ENCODE assay signal across 19 cellular contexts in the genomic region with DNA sequence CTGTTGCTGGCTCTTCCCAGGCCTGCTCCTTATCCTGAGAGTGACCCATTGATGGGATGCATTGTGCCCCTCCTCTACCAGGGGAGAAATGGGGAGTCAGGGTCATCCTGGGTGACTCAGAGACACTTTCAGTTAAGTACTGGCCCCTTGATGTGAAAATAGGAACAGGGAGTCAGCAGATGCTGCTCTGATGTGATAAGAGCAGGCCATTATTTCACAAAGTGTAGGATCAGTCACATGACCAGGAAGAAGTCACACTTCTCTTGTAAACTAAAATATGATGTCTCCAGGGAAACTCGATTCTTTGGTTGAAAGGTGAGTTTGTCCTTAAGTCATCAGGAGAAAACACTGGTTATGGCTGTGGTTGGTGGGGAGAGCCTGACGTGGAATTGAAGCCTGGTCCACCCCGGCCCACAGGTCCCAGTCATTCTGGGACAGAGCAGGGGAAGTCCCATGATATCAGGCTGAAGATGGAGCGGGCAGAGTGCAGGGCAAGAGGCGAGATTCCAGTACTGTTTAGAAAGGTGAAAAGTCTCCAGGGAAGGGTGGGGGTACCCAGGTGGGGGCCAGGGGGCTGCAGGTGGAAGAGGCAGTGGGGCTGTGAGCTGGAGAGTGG.
A peak's percentile ranks its signal among the peaks of the same experiment; 100 is the strongest.
DNase-seq lines count a peak whose midpoint lies in the region; ATAC-seq and TF ChIP-seq lines count a peak whose summit lies in the region.
"Had no signal": no experiment of that assay in that cellular context is flagged by ENCODE, and none has a peak within 500 bp of the region (broad histone marks: within the 10 kb centered on the region; RNA-seq: fewer than 3 reads in every experiment).

No MANE protein-coding gene starts in this region.

- intact Hi-C loops in naive thymus-derived CD4-positive, alpha-beta T cell (cut with micrococcal nuclease): no loop called here

- no peak for TF ChIP-seq CTCF in GM10248 (IDR thresholded peaks at IDR 0.05; ENCODE audit: control extremely low read depth, extremely low read depth, low read depth, missing control alignments)
- TF ChIP-seq CTCF in OCI-LY3 (IDR thresholded peaks at IDR 0.05; ENCODE audit: low read depth, low read length): no peak

- H3K79me2 ChIP-seq in OCI-LY3 (ENCODE audit: low read length): no peaks in the 10 kb centered on the region

- H4K20me1 ChIP-seq in BLaER1 (no peaks in the 10 kb centered on the region), OCI-LY3 (ENCODE audit: insufficient read depth, low read length) (no peaks in the 10 kb centered on the region)

- H3K36me3 Mint-ChIP-seq in naive thymus-derived CD4-positive, alpha-beta T cell: no peaks in the 10 kb centered on the region
- H3K36me3 Mint-ChIP-seq: brain; CD14-positive monocyte; natural killer cell treated with Interleukin-12 subunit alpha and Interleukin-12 subunit beta and Interleukin-15 and Interleukin-18, amount 100 ng/mL, for 72 hours had no signal

- peaks cover 0 to 6% (median 0%) of the 10 kb centered on the region in 7 donors for H3K4me1 Mint-ChIP-seq in naive thymus-derived CD4-positive, alpha-beta T cell

- H3K4me2 ChIP-seq in BLaER1 (peak overlapping the region; percentile 53), OCI-LY3 (ENCODE audit: low read length) (peak overlapping the region; percentile 76)

- H3K9me3 ChIP-seq in BLaER1 (no peaks in the 10 kb centered on the region), OCI-LY3 (ENCODE audit: insufficient read depth, low read length) (no peaks in the 10 kb centered on the region)
- H3K9me3 ChIP-seq in naive thymus-derived CD4-positive, alpha-beta T cell (ENCODE audit: control insufficient read depth in 2 of 3, low read length in 3 of 3): no peaks in the 10 kb centered on the region
- H3K9me3 ChIP-seq: ovary, SJSA1 had no signal

- peaks cover 66% of the 10 kb centered on the region for H3K4me1 ChIP-seq in BLaER1
- H3K4me1 ChIP-seq in OCI-LY3 (ENCODE audit: low read length): peaks cover 28% of the 10 kb centered on the region
- H3K4me1 ChIP-seq in naive thymus-derived CD4-positive, alpha-beta T cell (ENCODE audit: control insufficient read depth in 2 of 2, insufficient read depth in 2 of 2, low read length in 2 of 2): no peaks in the 10 kb centered on the region
- H3K4me1 ChIP-seq: SJSA1 had no signal

- H3K4me3 ChIP-seq in BLaER1 (no peak overlapping the region), OCI-LY3 (ENCODE audit: low read length) (peak overlapping the region; percentile 44)
- no peak overlapping the region for H3K4me3 ChIP-seq in naive thymus-derived CD4-positive, alpha-beta T cell (ENCODE audit: low read length)
- H3K4me3 ChIP-seq: ovary, SJSA1 had no signal

- no peak overlapping the region for H3K9ac ChIP-seq in BLaER1
- peak overlapping the region; percentile 16; the same call in 1 of the 2 replicates for H3K9ac ChIP-seq in OCI-LY3 (ENCODE audit: low read length)

- CTCF ChIA-PET in GM10248 (lab: Yijun Ruan, JAX): interaction anchor here (1.3 to 1.4 kb wide), 2 partner anchors 24 to 26 kb away, joined by 3 read pairs; no protein-coding TSS in a partner anchor
- CTCF ChIA-PET in naive thymus-derived CD4-positive, alpha-beta T cell (lab: Charles Lee): no interaction called here

- no peak overlapping the region for H3K27ac Mint-ChIP-seq in naive thymus-derived CD4-positive, alpha-beta T cell
- H3K27ac Mint-ChIP-seq: activated CD8-positive, alpha-beta T cell treated with anti-CD3 and anti-CD28 coated beads for 36 hours; brain; natural killer cell treated with Interleukin-12 subunit alpha and Interleukin-12 subunit beta and Interleukin-15 and Interleukin-18, amount 100 ng/mL, for 72 hours had no signal

- H3K27ac ChIP-seq in BLaER1 (peak overlapping the region; percentile 71), OCI-LY3 (ENCODE audit: low read length) (peak overlapping the region; percentile 27)
- no peak overlapping the region for H3K27ac ChIP-seq in naive thymus-derived CD4-positive, alpha-beta T cell (ENCODE audit: low read depth, low read length)
- H3K27ac ChIP-seq: ovary, SJSA1 had no signal

- H3K27me3 Mint-ChIP-seq in naive thymus-derived CD4-positive, alpha-beta T cell: peaks cover 6 to 32% (median 28%) of the 10 kb centered on the region in 5 donors

- H3K4me3 Mint-ChIP-seq in naive thymus-derived CD4-positive, alpha-beta T cell: no peak overlapping the region
- H3K4me3 Mint-ChIP-seq: activated CD8-positive, alpha-beta T cell treated with anti-CD3 and anti-CD28 coated beads for 36 hours; CD14-positive monocyte; natural killer cell treated with Interleukin-12 subunit alpha and Interleukin-12 subunit beta and Interleukin-15 and Interleukin-18, amount 100 ng/mL, for 72 hours had no signal

- ATAC-seq in naive thymus-derived CD4-positive, alpha-beta T cell: peak; percentile 34
- ATAC-seq in GM21825 (IDR thresholded peaks at IDR 0.05; ENCODE audit: unreplicated experiment): no peak
- ATAC-seq: activated CD8-positive, alpha-beta T cell treated with anti-CD3 and anti-CD28 coated beads for 36 hours had no signal

- DNase-seq in GM10248 (ENCODE audit: extremely low spot score) (peak; percentile 47), cerebellar cortex (ENCODE audit: low spot score) (no peak), GOT3 (lab: John Stamatoyannopoulos, UW) (no peak)
- DNase-seq in naive thymus-derived CD4-positive, alpha-beta T cell: no peak
- DNase-seq: activated CD8-positive, alpha-beta T cell treated with anti-CD3 and anti-CD28 coated beads for 36 hours; HCEC 1CT; KBM-7; NCI-H1436; NCI-H2081 treated with DMSO at 0.1 percent for 48 hours; NCI-H748 treated with DMSO at 0.1 percent for 48 hours; ovary; trophoblast cell had no signal

- H3K36me3 ChIP-seq in BLaER1: no peaks in the 10 kb centered on the region
- H3K36me3 ChIP-seq in OCI-LY3 (replicated peaks; ENCODE audit: low read depth, low read length): no peaks in the 10 kb centered on the region
- H3K36me3 ChIP-seq in naive thymus-derived CD4-positive, alpha-beta T cell (ENCODE audit: control insufficient read depth in 2 of 3, insufficient read depth in 3 of 3, low read length in 3 of 3): no peaks in the 10 kb centered on the region
- H3K36me3 ChIP-seq: ovary, SJSA1 had no signal

- peak overlapping the region; percentile 73; the same call in 1 of the 2 replicates for H2AFZ ChIP-seq in OCI-LY3 (ENCODE audit: low read depth, low read length)

- H3K9me3 Mint-ChIP-seq in naive thymus-derived CD4-positive, alpha-beta T cell: peaks cover 0 to 4% (median 0%) of the 10 kb centered on the region in 11 donors
- H3K9me3 Mint-ChIP-seq: activated CD8-positive, alpha-beta T cell treated with anti-CD3 and anti-CD28 coated beads for 36 hours; natural killer cell treated with Interleukin-12 subunit alpha and Interleukin-12 subunit beta and Interleukin-15 and Interleukin-18, amount 100 ng/mL, for 72 hours had no signal

- POLR2A ChIA-PET in GM10248 (lab: Yijun Ruan, JAX): no interaction called here
- POLR2A ChIA-PET in naive thymus-derived CD4-positive, alpha-beta T cell (lab: Charles Lee): no interaction called here

- no peaks in the 10 kb centered on the region for H3K27me3 ChIP-seq in BLaER1
- peaks cover 3% of the 10 kb centered on the region; the same call in 1 of the 2 replicates for H3K27me3 ChIP-seq in OCI-LY3 (ENCODE audit: low read depth, low read length)
- no peaks in the 10 kb centered on the region for H3K27me3 ChIP-seq in naive thymus-derived CD4-positive, alpha-beta T cell (ENCODE audit: control insufficient read depth in 2 of 2, insufficient read depth in 2 of 2, low read length in 2 of 2)
- H3K27me3 ChIP-seq: ovary, SJSA1 had no signal
